Comparison of ENCODE assay signal across 8 cellular contexts in genomic region chr3:124688580-124689454, GRCh38. TPM values are rescaled to one million over a fixed set of nuclear protein-coding genes. Genes with fewer than 3 reads are reported as not detected.
DNase-seq lines count a peak whose midpoint lies in the region; ATAC-seq and TF ChIP-seq lines count a peak whose summit lies in the region.

No MANE protein-coding gene starts in this region.

- POLR2A ChIA-PET in Panc1 (lab: Charles Lee), result no interaction called here

- peak; percentile 98 for ATAC-seq in Panc1
- peak; percentile 89 to 92 for ATAC-seq in activated T-cell treated with anti-CD3 and anti-CD28 coated beads, Interleukin-2, amount 50 U/mL, for 4 hours
- peak; percentile 87 for ATAC-seq in stimulated activated naive CD8-positive, alpha-beta T cell treated with anti-CD3 and anti-CD28 coated beads, Interleukin-15, amount 100 ng/mL, for 72 hours
- no peak for ATAC-seq in HG03196 (IDR thresholded peaks at IDR 0.05; ENCODE audit: unreplicated experiment)

- H3K9me3 ChIP-seq in Panc1 (ENCODE audit: control insufficient read depth, insufficient read depth, low read depth, low read length), result no peaks in the 10 kb centered on the region

- no peak overlapping the region for H3K27ac ChIP-seq in Panc1 (ENCODE audit: low read length)

- peaks cover 34% of the 10 kb centered on the region for H3K27me3 ChIP-seq in Panc1 (ENCODE audit: control insufficient read depth, insufficient read depth, low read length)

- CTCF ChIA-PET in Panc1 (lab: Charles Lee), result interaction anchor here (0.5 to 1.8 kb wide), 7 partner anchors 10 to 128 kb away, joined by 3 to 13 read pairs (median 3); no protein-coding TSS in a partner anchor

- no peaks in the 10 kb centered on the region for H3K36me3 ChIP-seq in Panc1 (ENCODE audit: control insufficient read depth, insufficient read depth, low read length)

- no TSS peak for BruUV-seq in Panc1 (replicated peaks; lab: Mats Ljungman, UMichigan)

- no peak overlapping the region for H3K4me3 Mint-ChIP-seq in activated T-cell treated with anti-CD3 and anti-CD28 coated beads, Interleukin-2, amount 50 U/mL, for 4 hours
- H3K4me3 Mint-ChIP-seq in neural crest cell, result no peak overlapping the region
- no peak overlapping the region for H3K4me3 Mint-ChIP-seq in stimulated activated naive CD8-positive, alpha-beta T cell treated with anti-CD3 and anti-CD28 coated beads, Interleukin-15, amount 100 ng/mL, for 72 hours

- peaks cover 1% of the 10 kb centered on the region for H3K4me1 Mint-ChIP-seq in activated T-cell treated with anti-CD3 and anti-CD28 coated beads, Interleukin-2, amount 50 U/mL, for 4 hours (ENCODE audit: low read depth)
- H3K4me1 Mint-ChIP-seq in neural crest cell, result peaks cover 17% of the 10 kb centered on the region
- peaks cover 14% of the 10 kb centered on the region for H3K4me1 Mint-ChIP-seq in stimulated activated naive CD8-positive, alpha-beta T cell treated with anti-CD3 and anti-CD28 coated beads, Interleukin-15, amount 100 ng/mL, for 72 hours

- TF ChIP-seq CTCF in Panc1 (IDR thresholded peaks at IDR 0.05) (peak; percentile 96), fibroblast of mammary gland (conservative IDR thresholded peaks at IDR 0.05; ENCODE audit: control insufficient read depth, insufficient read depth, low read depth, low read length) (peak; percentile 90), neural crest cell (conservative IDR thresholded peaks at IDR 0.05) (peak; percentile 92)

- H3K9me3 Mint-ChIP-seq in activated T-cell treated with anti-CD3 and anti-CD28 coated beads, Interleukin-2, amount 50 U/mL, for 4 hours, result no peaks in the 10 kb centered on the region
- no peaks in the 10 kb centered on the region for H3K9me3 Mint-ChIP-seq in neural crest cell
- no peaks in the 10 kb centered on the region for H3K9me3 Mint-ChIP-seq in stimulated activated naive CD8-positive, alpha-beta T cell treated with anti-CD3 and anti-CD28 coated beads, Interleukin-15, amount 100 ng/mL, for 72 hours

- in situ Hi-C loops in Panc1 (cut with HindIII; ENCODE audit: low pct_unique_long_range_greater_than_20kb, low sequenced_read_pairs), result no loop called here

- H3K4me1 ChIP-seq in Panc1 (ENCODE audit: control insufficient read depth, insufficient read depth, low read length), result peaks cover 3% of the 10 kb centered on the region; the same call in 1 of the 2 replicates

- DNase-seq in GDM1 (lab: John Stamatoyannopoulos, UW) (peak; percentile 63), HuH-7.5 (ENCODE audit: low spot score) (peak; percentile 68), Panc1 (ENCODE audit: low read depth, low spot score) (peak; percentile 47), fibroblast of mammary gland (ENCODE audit: low read depth) (peak; percentile 83), neural crest cell (ENCODE audit: low read depth, low spot score) (peak; percentile 76)
- peak; percentile 59 for DNase-seq in activated T-cell treated with anti-CD3 and anti-CD28 coated beads, Interleukin-2, amount 50 U/mL, for 4 hours
- DNase-seq in stimulated activated naive CD8-positive, alpha-beta T cell treated with anti-CD3 and anti-CD28 coated beads, Interleukin-15, amount 100 ng/mL, for 72 hours, result peak; percentile 67 to 71

- H3K27ac Mint-ChIP-seq in neural crest cell (ENCODE audit: unreplicated experiment), result no peak overlapping the region
- no peak overlapping the region for H3K27ac Mint-ChIP-seq in stimulated activated naive CD8-positive, alpha-beta T cell treated with anti-CD3 and anti-CD28 coated beads, Interleukin-15, amount 100 ng/mL, for 72 hours

- H3K4me3 ChIP-seq in Panc1 (ENCODE audit: low read depth in 2 of 2, low read length in 2 of 2) (no peak overlapping the region), fibroblast of mammary gland (ENCODE audit: control insufficient read depth, low read depth, low read length) (no peak overlapping the region)

- H3K36me3 Mint-ChIP-seq in activated T-cell treated with anti-CD3 and anti-CD28 coated beads, Interleukin-2, amount 50 U/mL, for 4 hours (ENCODE audit: insufficient read depth), result no peaks in the 10 kb centered on the region
- H3K36me3 Mint-ChIP-seq in neural crest cell (ENCODE audit: low read depth), result no peaks in the 10 kb centered on the region

- peaks cover 8% of the 10 kb centered on the region for H3K27me3 Mint-ChIP-seq in activated T-cell treated with anti-CD3 and anti-CD28 coated beads, Interleukin-2, amount 50 U/mL, for 4 hours (ENCODE audit: low read depth)
- H3K27me3 Mint-ChIP-seq in neural crest cell (ENCODE audit: low read depth), result no peaks in the 10 kb centered on the region
- peaks cover 49% of the 10 kb centered on the region for H3K27me3 Mint-ChIP-seq in stimulated activated naive CD8-positive, alpha-beta T cell treated with anti-CD3 and anti-CD28 coated beads, Interleukin-15, amount 100 ng/mL, for 72 hours

- intact Hi-C loops in Panc1 (cut with micrococcal nuclease; ENCODE audit: unreplicated experiment), result loop anchor here (1.0 kb wide), 1 partner anchor 124 kb away; no protein-coding TSS in a partner anchor

RNA-seq across cellular contexts. Expression of gene UMPS, which starts 41.4 kb away (rescaled TPM):
- total RNA-seq in Panc1 (2021; ENCODE audit: unreplicated experiment), result 46.0 TPM
- polyA plus RNA-seq in Panc1 (2012; ENCODE audit: insufficient read length), result 70.0 TPM
- 10 to 100 TPM; 72.7 to 83.9 (median 75.5) TPM for total RNA-seq in activated T-cell treated with anti-CD3 and anti-CD28 coated beads, Interleukin-2, amount 50 U/mL, for 4 hours
- total RNA-seq in neural crest cell, result 55.6 and 70.7 TPM in 2 replicates
